ENCODE assay signal across 16 cellular contexts in genomic region chr6:7215140-7215539, GRCh38.
DNase-seq lines count a peak whose midpoint lies in the region; ATAC-seq and TF ChIP-seq lines count a peak whose summit lies in the region.
"Had no signal": no experiment of that assay in that cellular context is flagged by ENCODE, and none has a peak within 500 bp of the region (broad histone marks: within the 10 kb centered on the region; RNA-seq: fewer than 3 reads in every experiment).

No MANE protein-coding gene starts in this region.

- peaks cover 91% of the 10 kb centered on the region for H3K36me3 Mint-ChIP-seq in activated T-helper 17 cell treated with anti-CD3 and anti-CD28 coated beads, Interleukin-2, amount 50 U/mL, for 72 hours (ENCODE audit: low read depth)

- no peak overlapping the region for H3K4me3 ChIP-seq in heart right ventricle
- no peak overlapping the region for H3K4me3 ChIP-seq in subcutaneous abdominal adipose tissue (ENCODE audit: low read depth in 1 of 5, low read length in 5 of 5)
- no peak overlapping the region for H3K4me3 ChIP-seq in WERI-Rb-1 (ENCODE audit: low read depth, low read length)

- no peak overlapping the region for H3K9ac ChIP-seq in subcutaneous abdominal adipose tissue (ENCODE audit: low read length in 5 of 5)

- H3K36me3 ChIP-seq in heart right ventricle (peaks cover 0 to 86% (median 44%) of the 10 kb centered on the region in 9 donors), subcutaneous abdominal adipose tissue (ENCODE audit: control insufficient read depth in 5 of 5, insufficient read depth in 5 of 5, low read length in 5 of 5) (peaks cover 7 to 73% (median 61%) of the 10 kb centered on the region in 5 donors), WERI-Rb-1 (peaks cover 78% of the 10 kb centered on the region)

- intact Hi-C loops in heart right ventricle (cut with DNase I): loop anchor here in 2 of 10 donors (10.0 kb wide), 2 partner anchors 100 to 290 kb away; no protein-coding TSS in a partner anchor
- intact Hi-C loops in left cardiac atrium (cut with DNase I): loop anchor here in 1 of 2 donors (5.0 kb wide), 1 partner anchor 38 kb away; no protein-coding TSS in a partner anchor

- no peaks in the 10 kb centered on the region for H3K27me3 Mint-ChIP-seq in activated T-helper 17 cell treated with anti-CD3 and anti-CD28 coated beads, Interleukin-2, amount 50 U/mL, for 72 hours
- H3K27me3 Mint-ChIP-seq: activated naive CD8-positive, alpha-beta T cell treated with anti-CD3 and anti-CD28 coated beads, Interleukin-2, amount 10 ng/mL, durations not matched to agents 7 days and 5 days; naive thymus-derived CD4-positive, alpha-beta T cell had no signal

- no peak overlapping the region for H3K4me3 Mint-ChIP-seq in activated T-helper 17 cell treated with anti-CD3 and anti-CD28 coated beads, Interleukin-2, amount 50 U/mL, for 72 hours
- H3K4me3 Mint-ChIP-seq: activated naive CD8-positive, alpha-beta T cell treated with anti-CD3 and anti-CD28 coated beads, Interleukin-2, amount 10 ng/mL, durations not matched to agents 7 days and 5 days; naive thymus-derived CD4-positive, alpha-beta T cell had no signal

- no peaks in the 10 kb centered on the region for H3K9me3 ChIP-seq in heart right ventricle
- H3K9me3 ChIP-seq in subcutaneous abdominal adipose tissue (ENCODE audit: control insufficient read depth in 5 of 5, low read length in 5 of 5): no peaks in the 10 kb centered on the region
- H3K9me3 ChIP-seq in WERI-Rb-1 (ENCODE audit: severe bottlenecking): no peaks in the 10 kb centered on the region

- no peaks in the 10 kb centered on the region for H3K9me3 Mint-ChIP-seq in activated T-helper 17 cell treated with anti-CD3 and anti-CD28 coated beads, Interleukin-2, amount 50 U/mL, for 72 hours
- H3K9me3 Mint-ChIP-seq: activated naive CD8-positive, alpha-beta T cell treated with anti-CD3 and anti-CD28 coated beads, Interleukin-2, amount 10 ng/mL, durations not matched to agents 7 days and 5 days; naive thymus-derived CD4-positive, alpha-beta T cell had no signal

- ATAC-seq in heart right ventricle (no peak), left cardiac atrium (no peak)
- ATAC-seq in activated T-helper 17 cell treated with anti-CD3 and anti-CD28 coated beads, Interleukin-2, amount 50 U/mL, for 72 hours (replicated peaks): no peak
- ATAC-seq: naive thymus-derived CD4-positive, alpha-beta T cell; PC-3 had no signal

- WGBS in heart right ventricle, 2 donors: 70 to 85% methylated on average over 7 of the region's 7 CpGs

- CTCF ChIA-PET in HEK293T (lab: Yijun Ruan, JAX): interaction anchor here (0.6 kb wide), 1 partner anchor 427 kb away, joined by 3 read pairs; no protein-coding TSS in a partner anchor

- H3K27ac ChIP-seq in heart right ventricle (peak overlapping the region in 6 of 10 donors; percentile 4 to 82 (median 56)), subcutaneous abdominal adipose tissue (ENCODE audit: low read depth, low read length) (peak overlapping the region; percentile 91), WERI-Rb-1 (no peak overlapping the region)

- H3K4me1 Mint-ChIP-seq in activated T-helper 17 cell treated with anti-CD3 and anti-CD28 coated beads, Interleukin-2, amount 50 U/mL, for 72 hours: peaks cover 4% of the 10 kb centered on the region

- H3K27me3 ChIP-seq in heart right ventricle: no peaks in the 10 kb centered on the region
- H3K27me3 ChIP-seq in subcutaneous abdominal adipose tissue (ENCODE audit: control insufficient read depth in 5 of 5, insufficient read depth in 4 of 5, low read length in 5 of 5): no peaks in the 10 kb centered on the region
- H3K27me3 ChIP-seq in WERI-Rb-1 (ENCODE audit: insufficient read depth, low read depth, severe bottlenecking): no peaks in the 10 kb centered on the region

- H3K4me1 ChIP-seq in heart right ventricle (peaks cover 12 to 66% (median 50%) of the 10 kb centered on the region in 9 donors), subcutaneous abdominal adipose tissue (ENCODE audit: control insufficient read depth in 5 of 5, insufficient read depth in 5 of 5, low read length in 5 of 5) (peaks cover 7 to 57% (median 44%) of the 10 kb centered on the region in 5 donors)

- TF ChIP-seq CTCF in heart right ventricle (IDR thresholded peaks at IDR 0.05) (no peak), WERI-Rb-1 (IDR thresholded peaks at IDR 0.05; ENCODE audit: low read depth, low read length) (no peak)

- DNase-seq in heart right ventricle (no peak), left cardiac atrium (no peak), kidney tubule cell (ENCODE audit: low spot score) (peak; percentile 84), WERI-Rb-1 (no peak), HEK293T (ENCODE audit: extremely low spot score) (no peak), NCI-H2107 treated with DMSO at 0.1 percent for 48 hours (lab: John Stamatoyannopoulos, UW; ENCODE audit: unreplicated experiment) (no peak)
- DNase-seq: activated naive CD8-positive, alpha-beta T cell treated with anti-CD3 and anti-CD28 coated beads, Interleukin-2, amount 10 ng/mL, durations not matched to agents 7 days and 5 days; COR-L47; GDM1; left colon; naive thymus-derived CD4-positive, alpha-beta T cell; NCI-H510A; PC-3; stimulated activated naive CD4-positive, alpha-beta T cell had no signal

- H3K27ac Mint-ChIP-seq in activated T-helper 17 cell treated with anti-CD3 and anti-CD28 coated beads, Interleukin-2, amount 50 U/mL, for 72 hours: peak overlapping the region; percentile 72

- POLR2A ChIA-PET in HEK293T (lab: Yijun Ruan, JAX): no interaction called here

TF ChIP-seq in HEK293T, 16 proteins besides CTCF, POLR2A, EP300 and RAD21:
- TF ChIP-seq FOXA1 (IDR thresholded peaks at IDR 0.05) (no peak), FOXK2 (IDR thresholded peaks at IDR 0.05) (no peak)
TF ChIP-seq in HEK293T: peak in this region for 0.
